20 cellular contexts compared by ENCODE assay signal in genomic region chr5:32887390-32887789, GRCh38.
DNase-seq lines count a peak whose midpoint lies in the region; ATAC-seq and TF ChIP-seq lines count a peak whose summit lies in the region.
"Had no signal": no experiment of that assay in that cellular context is flagged by ENCODE, and none has a peak within 500 bp of the region (broad histone marks: within the 10 kb centered on the region; RNA-seq: fewer than 3 reads in every experiment).

No MANE protein-coding gene starts in this region.

- no peak for ATAC-seq in HG03139 (IDR thresholded peaks at IDR 0.05; ENCODE audit: unreplicated experiment)
- ATAC-seq: A549; CD8-positive, alpha-beta T cell had no signal

- no peak for TF ChIP-seq CTCF in 22Rv1 (IDR thresholded peaks at IDR 0.05)
- TF ChIP-seq CTCF in LNCaP clone FGC (IDR thresholded peaks at IDR 0.05; ENCODE audit: control insufficient read depth, extremely low read depth, insufficient read depth): no peak
- TF ChIP-seq CTCF in VCaP (conservative IDR thresholded peaks at IDR 0.05): no peak

- H3K27ac ChIP-seq in 22Rv1 (peak overlapping the region; percentile 62), VCaP (peak overlapping the region; percentile 78)
- H3K27ac ChIP-seq: A549; BLaER1 treated with 17β-estradiol and CSF1 and Interleukin-3, amounts not matched to agents 10 nM and 100 nM; C4-2B had no signal

- H3K4me3 ChIP-seq in LNCaP clone FGC (ENCODE audit: low read depth, low read length): no peak overlapping the region
- H3K4me3 ChIP-seq: A549; BLaER1 treated with 17β-estradiol and CSF1 and Interleukin-3, amounts not matched to agents 10 nM and 100 nM had no signal

- DNase-seq in EH (ENCODE audit: low read depth) (peak; percentile 49), LNCaP clone FGC (ENCODE audit: low read depth) (peak; percentile 98), COR-L47 (lab: John Stamatoyannopoulos, UW) (no peak), GOT3 (lab: John Stamatoyannopoulos, UW) (no peak), NCI-H82 (lab: John Stamatoyannopoulos, UW) (no peak)
- DNase-seq: AML-193; CD4-positive, alpha-beta T cell; CD8-positive, alpha-beta T cell; DMS 273 treated with DMSO at 0.1 percent for 48 hours; DMS153; DMS53; DMS79; DND-41; GF-D8 had no signal

Comparison
In these comparisons a context has a peak if more than half of its experiments do, and no peak if none do; other contexts are left out.
1. DNase-seq: peak in EH (single experiment) and LNCaP clone FGC (single experiment); none in COR-L47 (single experiment), GOT3 (single experiment) and NCI-H82 (single experiment).